26 cellular contexts compared by ENCODE assay signal in genomic region chr12:53976823-53977595, GRCh38. TPM values are rescaled to one million over a fixed set of nuclear protein-coding genes. Genes with fewer than 3 reads are reported as not detected.
DNase-seq lines count a peak whose midpoint lies in the region; ATAC-seq and TF ChIP-seq lines count a peak whose summit lies in the region.
"Had no signal": no experiment of that assay in that cellular context is flagged by ENCODE, and none has a peak within 500 bp of the region (broad histone marks: within the 10 kb centered on the region; RNA-seq: fewer than 3 reads in every experiment).

No MANE protein-coding gene starts in this region.

- H3K4me3 ChIP-seq in KMS-11 (IDR thresholded peaks at IDR 0.05; ENCODE audit: insufficient read depth, low read depth, low read length) = no peak overlapping the region
- no peak overlapping the region for H3K4me3 ChIP-seq in hepatocyte
- peak overlapping the region in 1 of 2 donors; percentile 29 for H3K4me3 ChIP-seq in tibial artery
- H3K4me3 ChIP-seq: cardiac muscle cell, prostate gland had no signal

- no peaks in the 10 kb centered on the region for H3K79me2 ChIP-seq in KMS-11 (ENCODE audit: insufficient read depth, low read depth)
- no peaks in the 10 kb centered on the region for H3K79me2 ChIP-seq in hepatocyte

- H4K20me1 ChIP-seq in KMS-11 (ENCODE audit: insufficient read depth) = no peaks in the 10 kb centered on the region
- no peaks in the 10 kb centered on the region for H4K20me1 ChIP-seq in hepatocyte (ENCODE audit: insufficient read depth, poor library complexity, severe bottlenecking)

- H3K4me2 ChIP-seq in KMS-11 (0 out of 2 replicates have a peak overlapping the region, but pooled peaks have one; percentile 44), hepatocyte (peak overlapping the region; percentile 72)
- H3K4me2 ChIP-seq: smooth muscle cell had no signal

- H3K36me3 ChIP-seq in KMS-11 (ENCODE audit: insufficient read depth) (no peaks in the 10 kb centered on the region), hepatocyte (replicated peaks; ENCODE audit: insufficient read depth, low read depth) (no peaks in the 10 kb centered on the region), tibial artery (no peaks in the 10 kb centered on the region)
- H3K36me3 ChIP-seq: cardiac muscle cell, prostate gland had no signal

- POLR2A ChIA-PET in activated CD8-positive, alpha-beta T cell treated with anti-CD3 and anti-CD28 coated beads for 36 hours (lab: Charles Lee) = interaction anchor here (1.0 to 1.7 kb wide), 2 partner anchors 15 to 38 kb away, joined by 3 to 4 read pairs; no protein-coding TSS in a partner anchor

- peaks cover 4% of the 10 kb centered on the region for H3K36me3 Mint-ChIP-seq in activated CD8-positive, alpha-beta T cell treated with anti-CD3 and anti-CD28 coated beads for 36 hours (ENCODE audit: low read depth)

- no peak for ATAC-seq in activated CD8-positive, alpha-beta T cell treated with anti-CD3 and anti-CD28 coated beads for 36 hours
- ATAC-seq: left lobe of liver had no signal

- H3K9me3 ChIP-seq in hepatocyte (ENCODE audit: low read depth) = no peaks in the 10 kb centered on the region
- H3K9me3 ChIP-seq in tibial artery = no peaks in the 10 kb centered on the region
- H3K9me3 ChIP-seq: prostate gland had no signal

- peaks cover 4% of the 10 kb centered on the region for H3K9me3 Mint-ChIP-seq in activated CD8-positive, alpha-beta T cell treated with anti-CD3 and anti-CD28 coated beads for 36 hours
- H3K9me3 Mint-ChIP-seq: activated CD4-positive, alpha-beta memory T cell treated with anti-CD3 and anti-CD28 coated beads, Interleukin-2, amount 10 ng/mL, durations not matched to agents 7 days and 5 days; activated T-cell treated with anti-CD3 and anti-CD28 coated beads, Interleukin-2, amount 50 U/mL, for 24 hours; stimulated activated naive CD8-positive, alpha-beta T cell treated with anti-CD3 and anti-CD28 coated beads, Interleukin-15, Interleukin-2, amounts not matched to agents 100 ng/mL and 50 ng/mL, for 24 hours had no signal

- TF ChIP-seq CTCF in KMS-11 (conservative IDR thresholded peaks at IDR 0.05; ENCODE audit: low read depth, low read length) (no peak), hepatocyte (IDR thresholded peaks at IDR 0.05; ENCODE audit: poor library complexity) (no peak), tibial artery (IDR thresholded peaks at IDR 0.05) (no peak)
- no peak for TF ChIP-seq CTCF in activated CD8-positive, alpha-beta T cell treated with anti-CD3 and anti-CD28 coated beads for 36 hours (IDR thresholded peaks at IDR 0.05)

- no peak overlapping the region for H2AFZ ChIP-seq in KMS-11 (ENCODE audit: low read depth)
- no peak overlapping the region for H2AFZ ChIP-seq in hepatocyte

- peaks cover 98% of the 10 kb centered on the region for H3K27me3 ChIP-seq in KMS-11 (ENCODE audit: insufficient read depth, low read depth)
- peaks cover 90% of the 10 kb centered on the region for H3K27me3 ChIP-seq in hepatocyte
- H3K27me3 ChIP-seq in tibial artery = no peaks in the 10 kb centered on the region

- H3K4me3 Mint-ChIP-seq in activated CD8-positive, alpha-beta T cell treated with anti-CD3 and anti-CD28 coated beads for 36 hours = no peak overlapping the region
- H3K4me3 Mint-ChIP-seq: activated CD4-positive, alpha-beta memory T cell treated with anti-CD3 and anti-CD28 coated beads, Interleukin-2, amount 10 ng/mL, durations not matched to agents 7 days and 5 days; activated T-cell treated with anti-CD3 and anti-CD28 coated beads, Interleukin-2, amount 50 U/mL, for 24 hours; stimulated activated naive CD8-positive, alpha-beta T cell treated with anti-CD3 and anti-CD28 coated beads, Interleukin-15, Interleukin-2, amounts not matched to agents 100 ng/mL and 50 ng/mL, for 24 hours had no signal

- H3K4me1 ChIP-seq in KMS-11 (ENCODE audit: low read depth, poor library complexity, severe bottlenecking) = peaks cover 13% of the 10 kb centered on the region
- H3K4me1 ChIP-seq in hepatocyte (ENCODE audit: insufficient read depth) = peaks cover 37% of the 10 kb centered on the region
- H3K4me1 ChIP-seq in tibial artery = peaks cover 0 to 57% (median 38%) of the 10 kb centered on the region in 4 donors
- H3K4me1 ChIP-seq: prostate gland had no signal

- H3K9ac ChIP-seq in KMS-11 = no peak overlapping the region

- 28% methylated on average over 9 of the region's 9 CpGs for WGBS in hepatocyte (ENCODE audit: low lambda C conversion rate, missing lambda C conversion rate)

- peaks cover 83% of the 10 kb centered on the region for H3K27me3 Mint-ChIP-seq in activated CD8-positive, alpha-beta T cell treated with anti-CD3 and anti-CD28 coated beads for 36 hours

- H3K27ac ChIP-seq in KMS-11 (no peak overlapping the region), hepatocyte (peak overlapping the region; percentile 95), tibial artery (peak overlapping the region; percentile 93 to 98)
- H3K27ac ChIP-seq: cardiac muscle cell, prostate gland had no signal

- CTCF ChIA-PET in activated CD8-positive, alpha-beta T cell treated with anti-CD3 and anti-CD28 coated beads for 36 hours (lab: Charles Lee) = interaction anchor here (1.0 to 2.3 kb wide), 6 partner anchors 9 to 56 kb away, joined by 3 to 13 read pairs (median 5); partner anchors contain the start of genes HOXC10 and HOXC5

- H3K9me2 ChIP-seq in hepatocyte (replicated peaks; ENCODE audit: insufficient read depth) = no peaks in the 10 kb centered on the region

- DNase-seq in hepatocyte (ENCODE audit: low spot score) = no peak
- no peak for DNase-seq in tibial artery
- no peak for DNase-seq in stimulated activated naive CD4-positive, alpha-beta T cell treated with Interleukin-2 at 50 U/mL for 16 hours (lab: John Stamatoyannopoulos, UW)
- no peak for DNase-seq in activated CD8-positive, alpha-beta T cell treated with anti-CD3 and anti-CD28 coated beads for 36 hours
- DNase-seq: activated CD4-positive, alpha-beta memory T cell treated with anti-CD3 and anti-CD28 coated beads, Interleukin-2, amount 10 ng/mL, durations not matched to agents 7 days and 5 days; activated CD4-positive, CD25-positive, alpha-beta regulatory T cell; activated naive CD4-positive, alpha-beta T cell treated with Interleukin-2 at 50 U/mL for 16 hours; activated T-cell treated with anti-CD3 and anti-CD28 coated beads, Interleukin-2, amount 50 U/mL, for 24 hours; AML-193; HCEC 1CT; head of caudate nucleus; midbrain; NCI-H1417 treated with DMSO at 0.1 percent for 48 hours; NCI-H2107; NCI-H510A treated with DMSO at 0.1 percent for 48 hours; NK-92 treated with Interleukin-12 subunit alpha and Interleukin-12 subunit beta, amount 100 ng/mL, for 24 hours; stimulated activated CD4-positive, alpha-beta T cell treated with anti-CD3 and anti-CD28 coated beads, Interleukin-2, amount 100 ng/mL, for 48 hours; T-helper 9 cell; trophoblast cell had no signal

- intact Hi-C loops in tibial artery (cut with DNase I; ENCODE audit: low total_unique reads) = loop anchor here (10.0 kb wide), 1 partner anchor 388 kb away; the partner anchor contains the start of gene GPR84
- intact Hi-C loops in activated CD8-positive, alpha-beta T cell treated with anti-CD3 and anti-CD28 coated beads for 36 hours (cut with micrococcal nuclease) = no loop called here

- peaks cover 18% of the 10 kb centered on the region for H3K4me1 Mint-ChIP-seq in activated CD8-positive, alpha-beta T cell treated with anti-CD3 and anti-CD28 coated beads for 36 hours (ENCODE audit: low read depth)

- H3K27ac Mint-ChIP-seq in activated CD8-positive, alpha-beta T cell treated with anti-CD3 and anti-CD28 coated beads for 36 hours = no peak overlapping the region
- H3K27ac Mint-ChIP-seq: activated CD4-positive, alpha-beta memory T cell treated with anti-CD3 and anti-CD28 coated beads, Interleukin-2, amount 10 ng/mL, durations not matched to agents 7 days and 5 days; activated T-cell treated with anti-CD3 and anti-CD28 coated beads, Interleukin-2, amount 50 U/mL, for 24 hours; stimulated activated naive CD8-positive, alpha-beta T cell treated with anti-CD3 and anti-CD28 coated beads, Interleukin-15, Interleukin-2, amounts not matched to agents 100 ng/mL and 50 ng/mL, for 24 hours had no signal

RNA-seq across cellular contexts. Expression of gene HOTAIR, which starts 2.3 kb away (rescaled TPM):
- 0.32 and 0.90 TPM in 2 replicates for total RNA-seq in hepatocyte
- polyA plus RNA-seq in hepatocyte = 0.82 TPM in 1 of 2 replicates, not detected in the other
- not detected for total RNA-seq in activated CD8-positive, alpha-beta T cell treated with anti-CD3 and anti-CD28 coated beads for 36 hours
- total RNA-seq: activated CD4-positive, alpha-beta memory T cell treated with anti-CD3 and anti-CD28 coated beads, Interleukin-2, amount 10 ng/mL, durations not matched to agents 7 days and 5 days; cardiac muscle cell; left lobe of liver; RPMI7951; smooth muscle cell had no signal
- polyA plus RNA-seq: cardiac muscle cell had no signal

RNA-seq across cellular contexts. Expression of gene HOXC11, which starts 4.1 kb away (rescaled TPM):
- total RNA-seq in hepatocyte = 0.63 and 1.5 TPM in 2 replicates
- 1.3 and 1.4 TPM in 2 replicates for polyA plus RNA-seq in hepatocyte
- total RNA-seq in activated CD8-positive, alpha-beta T cell treated with anti-CD3 and anti-CD28 coated beads for 36 hours = not detected
- total RNA-seq: activated CD4-positive, alpha-beta memory T cell treated with anti-CD3 and anti-CD28 coated beads, Interleukin-2, amount 10 ng/mL, durations not matched to agents 7 days and 5 days; cardiac muscle cell; left lobe of liver; prostate gland had no signal
- polyA plus RNA-seq: cardiac muscle cell had no signal

RNA-seq across cellular contexts. Expression of gene HOXC10, which starts 7.9 kb away (rescaled TPM):
- 0.23 and 0.60 TPM in 2 replicates for total RNA-seq in hepatocyte
- 1.6 and 1.7 TPM in 2 replicates for polyA plus RNA-seq in hepatocyte
- total RNA-seq in activated CD8-positive, alpha-beta T cell treated with anti-CD3 and anti-CD28 coated beads for 36 hours = not detected
- total RNA-seq: activated CD4-positive, alpha-beta memory T cell treated with anti-CD3 and anti-CD28 coated beads, Interleukin-2, amount 10 ng/mL, durations not matched to agents 7 days and 5 days; cardiac muscle cell; smooth muscle cell had no signal
- polyA plus RNA-seq: cardiac muscle cell had no signal

RNA-seq across cellular contexts. Expression of gene HOXC12, which starts 22.3 kb away (rescaled TPM):
- not detected in 2 replicates for total RNA-seq in hepatocyte
- polyA plus RNA-seq in hepatocyte = not detected in 2 replicates
- not detected for total RNA-seq in activated CD8-positive, alpha-beta T cell treated with anti-CD3 and anti-CD28 coated beads for 36 hours
- total RNA-seq: activated CD4-positive, alpha-beta memory T cell treated with anti-CD3 and anti-CD28 coated beads, Interleukin-2, amount 10 ng/mL, durations not matched to agents 7 days and 5 days; cardiac muscle cell; left lobe of liver; prostate gland; RPMI7951; smooth muscle cell had no signal
- polyA plus RNA-seq: cardiac muscle cell had no signal

RNA-seq across cellular contexts. Expression of gene HOXC9, which starts 23.0 kb away (rescaled TPM):
- 0.10 and 0.60 TPM in 2 replicates for total RNA-seq in hepatocyte
- polyA plus RNA-seq in hepatocyte = 2.7 and 4.1 TPM in 2 replicates
- total RNA-seq in activated CD8-positive, alpha-beta T cell treated with anti-CD3 and anti-CD28 coated beads for 36 hours = not detected
- total RNA-seq: activated CD4-positive, alpha-beta memory T cell treated with anti-CD3 and anti-CD28 coated beads, Interleukin-2, amount 10 ng/mL, durations not matched to agents 7 days and 5 days; cardiac muscle cell; left lobe of liver had no signal
- polyA plus RNA-seq: cardiac muscle cell had no signal
